ENCODE assay signal across 1 cellular context in genomic region chr7:36366005-36366583, GRCh38.
TF ChIP-seq lines count a peak whose summit lies in the region.

No MANE protein-coding gene starts in this region.

TF ChIP-seq in H1, 55 proteins besides CTCF, POLR2A, EP300 and RAD21:
- TF ChIP-seq ASH2L (IDR thresholded peaks at IDR 0.05; ENCODE audit: low read length) (no peak), TAF1 (IDR thresholded peaks at IDR 0.05; ENCODE audit: low read depth, low read length) (no peak), CTBP2 (IDR thresholded peaks at IDR 0.05; ENCODE audit: borderline replicate concordance, insufficient read depth, insufficient read length, low read length) (no peak), BCL11A (IDR thresholded peaks at IDR 0.05; ENCODE audit: low read depth in 2 of 2, low read length in 2 of 2) (no peak), EGR1 (IDR thresholded peaks at IDR 0.05; ENCODE audit: borderline replicate concordance, low read depth, low read length) (no peak), RBBP5 (IDR thresholded peaks at IDR 0.05; ENCODE audit: borderline replicate concordance, low read depth, low read length) (no peak), MAX (IDR thresholded peaks at IDR 0.05) (no peak), FOSL1 (IDR thresholded peaks at IDR 0.05; ENCODE audit: insufficient read depth, low read depth, low read length) (no peak), TCF12 (IDR thresholded peaks at IDR 0.05; ENCODE audit: low read depth, low read length) (no peak), TAF7 (optimal IDR thresholded peaks at IDR 0.05; ENCODE audit: borderline replicate concordance, low read depth, low read length) (no peak), CREB1 (IDR thresholded peaks at IDR 0.05) (no peak)
